ENCODE assay signal across 20 cellular contexts in genomic region chr4:183984561-183984960, GRCh38.
A peak's percentile ranks its signal among the peaks of the same experiment; 100 is the strongest.
DNase-seq lines count a peak whose midpoint lies in the region; ATAC-seq and TF ChIP-seq lines count a peak whose summit lies in the region.
"Had no signal": no experiment of that assay in that cellular context is flagged by ENCODE, and none has a peak within 500 bp of the region (broad histone marks: within the 10 kb centered on the region; RNA-seq: fewer than 3 reads in every experiment).

No MANE protein-coding gene starts in this region.

- no peaks in the 10 kb centered on the region for H3K36me3 Mint-ChIP-seq in Caco-2 (ENCODE audit: insufficient read depth, unreplicated experiment)

- BruUV-seq in Caco-2 (replicated peaks; lab: Mats Ljungman, UMichigan) = no TSS peak

- no peaks in the 10 kb centered on the region for H3K9me3 Mint-ChIP-seq in Caco-2 (ENCODE audit: unreplicated experiment)

- H3K27ac ChIP-seq in heart left ventricle = peak overlapping the region in 5 of 12 donors; percentile 34 to 70 (median 60)
- H3K27ac ChIP-seq in testis = no peak overlapping the region
- no peak overlapping the region for H3K27ac ChIP-seq in smooth muscle cell (ENCODE audit: low read depth)
- H3K27ac ChIP-seq: 22Rv1, C4-2B, GM23248 had no signal

- H3K4me3 ChIP-seq in heart left ventricle (peak overlapping the region in 1 of 12 donors; percentile 22), testis (no peak overlapping the region), Caco-2 (ENCODE audit: low read depth, low read length) (no peak overlapping the region), smooth muscle cell (no peak overlapping the region)
- H3K4me3 ChIP-seq: GM23248, HAP-1 had no signal

- POLR2A ChIA-PET in Caco-2 (lab: Charles Lee) = no interaction called here

- H3K4me3 Mint-ChIP-seq in Caco-2 (ENCODE audit: unreplicated experiment) = no peak overlapping the region

- H3K9me3 ChIP-seq in heart left ventricle (no peaks in the 10 kb centered on the region), testis (no peaks in the 10 kb centered on the region), Caco-2 (no peaks in the 10 kb centered on the region), smooth muscle cell (replicated peaks; ENCODE audit: low read depth) (no peaks in the 10 kb centered on the region)
- H3K9me3 ChIP-seq: HAP-1 had no signal

- H3K4me1 Mint-ChIP-seq in Caco-2 (ENCODE audit: low read depth, unreplicated experiment) = peaks cover 7% of the 10 kb centered on the region

- CTCF ChIA-PET in Caco-2 (lab: Charles Lee) = no interaction called here

- H3K4me2 ChIP-seq in smooth muscle cell = no peak overlapping the region

- H3K4me1 ChIP-seq in heart left ventricle = peaks cover 0 to 65% (median 24%) of the 10 kb centered on the region in 12 donors
- H3K4me1 ChIP-seq in testis = peaks cover 13% of the 10 kb centered on the region
- H3K4me1 ChIP-seq in Caco-2 = no peaks in the 10 kb centered on the region
- H3K4me1 ChIP-seq in smooth muscle cell (ENCODE audit: low read depth) = peaks cover 14% of the 10 kb centered on the region

- 47 to 70% (median 67%) methylated on average over 12 to 13 of the region's 13 CpGs for WGBS in heart left ventricle, 4 donors
- 82 to 86% methylated on average over 13 of the region's 13 CpGs for WGBS in testis, 2 donors
- WGBS in smooth muscle cell (ENCODE audit: low lambda C conversion rate) = 94% methylated on average over 13 of the region's 13 CpGs

- H3K27ac Mint-ChIP-seq in Caco-2 (ENCODE audit: unreplicated experiment) = no peak overlapping the region

- H3K27me3 Mint-ChIP-seq in Caco-2 (ENCODE audit: insufficient read depth, unreplicated experiment) = peaks cover 11% of the 10 kb centered on the region

- no peak for TF ChIP-seq CTCF in heart left ventricle (IDR thresholded peaks at IDR 0.05)
- TF ChIP-seq CTCF in testis (IDR thresholded peaks at IDR 0.05) = no peak
- no peak for TF ChIP-seq CTCF in Caco-2 (IDR thresholded peaks at IDR 0.05; ENCODE audit: insufficient read depth in 1 of 2, low read depth in 1 of 2, low read length in 1 of 2, severe bottlenecking in 1 of 2, unreplicated experiment in 1 of 2)
- no peak for TF ChIP-seq CTCF in smooth muscle cell (IDR thresholded peaks at IDR 0.05; ENCODE audit: borderline replicate concordance, insufficient read depth, poor library complexity, severe bottlenecking)

- H3K36me3 ChIP-seq in heart left ventricle = no peaks in the 10 kb centered on the region
- H3K36me3 ChIP-seq in testis (ENCODE audit: low read depth, missing control alignments) = no peaks in the 10 kb centered on the region
- H3K36me3 ChIP-seq in Caco-2 (ENCODE audit: control insufficient read depth, insufficient read depth, low read length) = no peaks in the 10 kb centered on the region
- no peaks in the 10 kb centered on the region for H3K36me3 ChIP-seq in smooth muscle cell (ENCODE audit: low read depth)
- H3K36me3 ChIP-seq: HAP-1 had no signal

- no peak overlapping the region for H2AFZ ChIP-seq in smooth muscle cell (ENCODE audit: low read depth)
- H2AFZ ChIP-seq: GM23248 had no signal

- no peak overlapping the region for H3K9ac ChIP-seq in smooth muscle cell (ENCODE audit: low read depth)
- H3K9ac ChIP-seq: GM23248 had no signal

- no peaks in the 10 kb centered on the region for H3K79me2 ChIP-seq in smooth muscle cell (ENCODE audit: low read depth)

- no peaks in the 10 kb centered on the region for H3K27me3 ChIP-seq in heart left ventricle
- H3K27me3 ChIP-seq in testis = no peaks in the 10 kb centered on the region
- no peaks in the 10 kb centered on the region for H3K27me3 ChIP-seq in Caco-2 (replicated peaks; ENCODE audit: control insufficient read depth, insufficient read depth, low read length)
- no peaks in the 10 kb centered on the region for H3K27me3 ChIP-seq in smooth muscle cell (ENCODE audit: low read depth)

- TF ChIP-seq POLR2A in heart left ventricle (IDR thresholded peaks at IDR 0.05) = no peak
- no peak for TF ChIP-seq POLR2A in testis (IDR thresholded peaks at IDR 0.05)

- H4K20me1 ChIP-seq in smooth muscle cell (ENCODE audit: low read depth) = no peaks in the 10 kb centered on the region

- DNase-seq in Right ventricle myocardium inferior (ENCODE audit: missing footprints) = peak; percentile 67
- no peak for DNase-seq in cardiac septum (ENCODE audit: low spot score)
- peak; percentile 48 to 80 (median 65) for DNase-seq in heart left ventricle
- peak; percentile 52 for DNase-seq in medulla oblongata (ENCODE audit: extremely low spot score)
- peak; percentile 55 for DNase-seq in testis
- DNase-seq in Caco-2 = no peak
- DNase-seq in DMS53 (lab: John Stamatoyannopoulos, UW) = no peak
- no peak for DNase-seq in smooth muscle cell (lab: John Stamatoyannopoulos, UW; ENCODE audit: unreplicated experiment)
- DNase-seq: AML-193, EL, GM23248, Karpas-422, NCI-H1417, NCI-H187, NCI-H446 treated with DMSO at 0.1 percent for 48 hours, NCI-H526 treated with DMSO at 0.1 percent for 48 hours, OCI-M1 had no signal

- intact Hi-C loops in Right ventricle myocardium inferior (cut with DNase I) (loop anchor here (10.0 kb wide), 2 partner anchors 110 to 140 kb away; no protein-coding TSS in a partner anchor), cardiac septum (cut with DNase I) (no loop called here), heart left ventricle (cut with DNase I) (loop anchor here in 7 of 10 donors (10.0 kb wide), 4 partner anchors 80 to 150 kb away; partner anchors contain the start of gene STOX2 (in 3 of the 7)), testis (cut with DNase I; ENCODE audit: low total_unique reads) (no loop called here), Caco-2 (cut with micrococcal nuclease; ENCODE audit: unreplicated experiment) (no loop called here)

- peak; percentile 61 for ATAC-seq in Right ventricle myocardium inferior
- ATAC-seq in heart left ventricle = peak; percentile 36 to 76 (median 64)

- peaks cover 6% of the 10 kb centered on the region for H3F3A ChIP-seq in smooth muscle cell (ENCODE audit: low read depth)

Comparison
In these comparisons a context has a peak if more than half of its experiments do, and no peak if none do; other contexts are left out.
1. DNase-seq: peak in Right ventricle myocardium inferior (single experiment), heart left ventricle (5 of 5), medulla oblongata (single experiment) and testis (single experiment); none in cardiac septum (single experiment), Caco-2 (0 of 2), DMS53 (single experiment) and smooth muscle cell (single experiment).
2. intact Hi-C loops: an anchor here in Right ventricle myocardium inferior (10.0 kb wide) and heart left ventricle (10.0 kb wide); none called in cardiac septum, testis and Caco-2.